ENCODE assay signal across 8 cellular contexts in the genomic region with DNA sequence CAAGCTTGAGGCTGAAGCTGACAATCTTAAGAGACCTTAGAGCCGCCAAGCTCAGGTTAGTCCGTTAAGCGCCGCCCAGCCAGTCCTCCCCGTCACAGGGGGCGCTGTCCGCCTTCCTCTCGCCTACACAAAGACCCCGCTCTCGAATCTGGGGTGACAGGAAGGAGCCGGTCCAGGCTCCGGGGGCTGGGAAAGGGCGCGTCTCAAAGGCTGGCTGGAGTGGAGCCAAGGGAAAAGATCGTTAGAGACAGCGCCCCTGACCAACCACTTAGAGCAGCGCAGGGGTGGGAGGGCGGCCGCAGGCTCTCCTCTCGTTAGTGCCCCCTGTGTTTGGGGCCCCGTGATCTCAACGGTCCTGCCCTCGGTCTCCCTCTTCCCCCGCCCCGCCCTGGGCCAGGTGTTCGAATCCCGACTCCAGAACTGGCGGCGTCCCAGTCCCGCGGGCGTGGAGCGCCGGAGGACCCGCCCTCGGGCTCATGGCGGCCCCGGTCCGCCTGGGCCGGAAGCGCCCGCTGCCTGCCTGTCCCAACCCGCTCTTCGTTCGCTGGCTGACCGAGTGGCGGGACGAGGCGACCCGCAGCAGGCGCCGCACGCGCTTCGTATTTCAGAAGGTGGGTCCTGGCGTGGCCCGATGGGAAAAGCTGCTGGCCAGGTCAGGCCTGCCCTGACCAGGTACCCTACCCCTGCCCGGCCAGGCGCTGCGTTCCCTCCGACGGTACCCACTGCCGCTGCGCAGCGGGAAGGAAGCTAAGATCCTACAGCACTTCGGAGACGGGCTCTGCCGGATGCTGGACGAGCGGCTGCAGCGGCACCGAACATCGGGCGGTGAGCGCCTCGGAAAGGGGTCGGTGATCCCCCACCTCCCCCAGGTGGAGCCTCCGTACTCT. TPM values are rescaled to one million over a fixed set of nuclear protein-coding genes. Genes with fewer than 3 reads are reported as not detected.
DNase-seq lines count a peak whose midpoint lies in the region; ATAC-seq, FAIRE-seq and TF ChIP-seq lines count a peak whose summit lies in the region.

A gene with protein sequence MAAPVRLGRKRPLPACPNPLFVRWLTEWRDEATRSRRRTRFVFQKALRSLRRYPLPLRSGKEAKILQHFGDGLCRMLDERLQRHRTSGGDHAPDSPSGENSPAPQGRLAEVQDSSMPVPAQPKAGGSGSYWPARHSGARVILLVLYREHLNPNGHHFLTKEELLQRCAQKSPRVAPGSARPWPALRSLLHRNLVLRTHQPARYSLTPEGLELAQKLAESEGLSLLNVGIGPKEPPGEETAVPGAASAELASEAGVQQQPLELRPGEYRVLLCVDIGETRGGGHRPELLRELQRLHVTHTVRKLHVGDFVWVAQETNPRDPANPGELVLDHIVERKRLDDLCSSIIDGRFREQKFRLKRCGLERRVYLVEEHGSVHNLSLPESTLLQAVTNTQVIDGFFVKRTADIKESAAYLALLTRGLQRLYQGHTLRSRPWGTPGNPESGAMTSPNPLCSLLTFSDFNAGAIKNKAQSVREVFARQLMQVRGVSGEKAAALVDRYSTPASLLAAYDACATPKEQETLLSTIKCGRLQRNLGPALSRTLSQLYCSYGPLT (plus strand): TSS at position 156 of the 887 bp plus-strand sequence. CDS start 321 bp downstream, at position 477.

- peak; percentile 77 to 88 for TF ChIP-seq POLR2A in Peyer's patch (IDR thresholded peaks at IDR 0.05)

- H2AFZ ChIP-seq in Karpas-422 (ENCODE audit: low read length) = 0 out of 2 replicates have a peak within 1 kb of the TSS, but pooled peaks have one; percentile 29

- DNase-seq in AG20443 (ENCODE audit: low spot score) (peak; percentile 89), GM19239 (ENCODE audit: insufficient read length, low spot score) (peak; percentile 91), Karpas-422 (peak; percentile 99), Peyer's patch (peak; percentile 97 to 99 (median 98))
- peak; percentile 96 for DNase-seq in activated T-cell treated with anti-CD3 and anti-CD28 coated beads, Interleukin-2, amount 50 U/mL, for 4 hours
- DNase-seq in stimulated activated CD8-positive, alpha-beta memory T cell treated with anti-CD3 and anti-CD28 coated beads, Interleukin-7, amount 100 ng/mL, for 1 hour (ENCODE audit: low read depth in 2 of 2) = peak; percentile 95 to 96

- H3K36me3 ChIP-seq in Karpas-422 (ENCODE audit: insufficient read depth, low read length) (peaks cover 33% of the 10 kb centered on the region), Peyer's patch (peaks cover 0 to 47% (median 0%) of the 10 kb centered on the region in 3 donors), esophagus (ENCODE audit: control insufficient read depth in 2 of 2, insufficient read depth in 2 of 2, low read length in 1 of 2) (peaks cover 5 to 35% of the 10 kb centered on the region in 2 donors), muscle layer of colon (ENCODE audit: insufficient read depth, low read length) (peaks cover 47% of the 10 kb centered on the region)

- peak within 1 kb of the TSS; percentile 92 for H3K27ac ChIP-seq in Karpas-422 (ENCODE audit: low read length)
- peak within 1 kb of the TSS; percentile 95 to 99 (median 97) for H3K27ac ChIP-seq in Peyer's patch
- H3K27ac ChIP-seq in esophagus (ENCODE audit: low read depth in 2 of 2, low read length in 1 of 2) = peak within 1 kb of the TSS; percentile 97 to 98
- H3K27ac ChIP-seq in muscle layer of colon (ENCODE audit: low read depth, low read length) = peak within 1 kb of the TSS; percentile 99

- H3K27me3 Mint-ChIP-seq in activated T-cell treated with anti-CD3 and anti-CD28 coated beads, Interleukin-2, amount 50 U/mL, for 4 hours (ENCODE audit: low read depth) = no peaks in the 10 kb centered on the region

- peaks cover 24% of the 10 kb centered on the region for H3K36me3 Mint-ChIP-seq in activated T-cell treated with anti-CD3 and anti-CD28 coated beads, Interleukin-2, amount 50 U/mL, for 4 hours (ENCODE audit: insufficient read depth)

- H3K9ac ChIP-seq in Karpas-422 (ENCODE audit: low read length) = peak within 1 kb of the TSS; percentile 87
- peak within 1 kb of the TSS; percentile 93 for H3K9ac ChIP-seq in muscle layer of colon (ENCODE audit: low read length)

- TF ChIP-seq CTCF in Peyer's patch (IDR thresholded peaks at IDR 0.05) = peak; percentile 88 to 96 (median 93)

- H3K4me1 ChIP-seq in Karpas-422 (ENCODE audit: low read length) (peaks cover 34% of the 10 kb centered on the region), Peyer's patch (peaks cover 0 to 35% (median 18%) of the 10 kb centered on the region in 4 donors), esophagus (ENCODE audit: control insufficient read depth in 2 of 2, insufficient read depth in 2 of 2, low read length in 1 of 2) (peaks cover 1 to 14% of the 10 kb centered on the region in 2 donors), muscle layer of colon (ENCODE audit: insufficient read depth, low read length) (peaks cover 42% of the 10 kb centered on the region)

- WGBS in esophagus, 2 donors = 0% methylated on average over 74 to 78 of the region's 78 CpGs

- H3K79me2 ChIP-seq in Karpas-422 (ENCODE audit: low read length) = peaks cover 38% of the 10 kb centered on the region

- peak within 1 kb of the TSS; percentile 88 for H3K4me2 ChIP-seq in Karpas-422 (ENCODE audit: low read depth, low read length, poor library complexity, severe bottlenecking)

- peak; percentile 92 for FAIRE-seq in GM19239 (lab: Jason Lieb, UNC)

- H3K4me1 Mint-ChIP-seq in activated T-cell treated with anti-CD3 and anti-CD28 coated beads, Interleukin-2, amount 50 U/mL, for 4 hours (ENCODE audit: low read depth) = peaks cover 49% of the 10 kb centered on the region

- H3K9me3 Mint-ChIP-seq in activated T-cell treated with anti-CD3 and anti-CD28 coated beads, Interleukin-2, amount 50 U/mL, for 4 hours = no peaks in the 10 kb centered on the region

- H4K20me1 ChIP-seq in Karpas-422 (ENCODE audit: insufficient read depth, low read depth, low read length) = peaks cover 21% of the 10 kb centered on the region

- H3K9me2 ChIP-seq in Karpas-422 (replicated peaks; ENCODE audit: insufficient read depth, low read length) = no peaks in the 10 kb centered on the region

- peak within 1 kb of the TSS; percentile 89 for H3K4me3 Mint-ChIP-seq in activated T-cell treated with anti-CD3 and anti-CD28 coated beads, Interleukin-2, amount 50 U/mL, for 4 hours

- H3K4me3 ChIP-seq in Karpas-422 (ENCODE audit: low read length) (peak within 1 kb of the TSS; percentile 91), Peyer's patch (peak within 1 kb of the TSS; percentile 80 to 97 (median 90)), esophagus (ENCODE audit: low read depth in 1 of 2, low read length in 2 of 2) (peak within 1 kb of the TSS; percentile 64 to 90), muscle layer of colon (ENCODE audit: low read depth in 1 of 2, low read length in 2 of 2) (peak within 1 kb of the TSS; percentile 68 to 71)

- ATAC-seq in activated T-cell treated with anti-CD3 and anti-CD28 coated beads, Interleukin-2, amount 50 U/mL, for 4 hours = peak; percentile 42 to 49

- H3K9me3 ChIP-seq in Karpas-422 (ENCODE audit: low read length) (no peaks in the 10 kb centered on the region), Peyer's patch (no peaks in the 10 kb centered on the region), esophagus (ENCODE audit: control insufficient read depth in 2 of 2, insufficient read depth in 1 of 2, low read depth in 1 of 2, low read length in 1 of 2) (no peaks in the 10 kb centered on the region), muscle layer of colon (ENCODE audit: low read length) (no peaks in the 10 kb centered on the region)

- H3K27me3 ChIP-seq in Karpas-422 (ENCODE audit: low read length) = no peaks in the 10 kb centered on the region
- H3K27me3 ChIP-seq in Peyer's patch = no peaks in the 10 kb centered on the region
- no peaks in the 10 kb centered on the region for H3K27me3 ChIP-seq in esophagus (ENCODE audit: control insufficient read depth in 1 of 2, insufficient read depth in 2 of 2, low read length in 2 of 2)
- no peaks in the 10 kb centered on the region for H3K27me3 ChIP-seq in muscle layer of colon (ENCODE audit: control insufficient read depth in 1 of 2, insufficient read depth in 2 of 2, low read length in 2 of 2)

RNA-seq across cellular contexts. Expression of the gene that starts here (rescaled TPM):
- 41.3 and 89.0 TPM in 2 replicates for total RNA-seq in Karpas-422 (2014; rRNA removed; shearing (Covaris generic); ENCODE audit: low replicate concordance)
- 100 to 1,000 TPM in 1 of 4 donors, 10 to 100 TPM in 3; 68.3 to 101 (median 78.9) TPM for total RNA-seq in Peyer's patch
- total RNA-seq in activated T-cell treated with anti-CD3 and anti-CD28 coated beads, Interleukin-2, amount 50 U/mL, for 4 hours = 10 to 100 TPM; 60.8 to 72.9 (median 60.8) TPM
- 10 to 100 TPM; 32.1 to 48.0 TPM for polyA plus RNA-seq in esophagus

Comparison
In these comparisons a context has a peak if more than half of its experiments do, and no peak if none do; other contexts are left out.
1. Peak in every context shown above with its lines: DNase-seq, ATAC-seq, H3K4me3 ChIP-seq and H3K27ac ChIP-seq.